Comparison of ENCODE assay signal across 9 cellular contexts in the genomic region with DNA sequence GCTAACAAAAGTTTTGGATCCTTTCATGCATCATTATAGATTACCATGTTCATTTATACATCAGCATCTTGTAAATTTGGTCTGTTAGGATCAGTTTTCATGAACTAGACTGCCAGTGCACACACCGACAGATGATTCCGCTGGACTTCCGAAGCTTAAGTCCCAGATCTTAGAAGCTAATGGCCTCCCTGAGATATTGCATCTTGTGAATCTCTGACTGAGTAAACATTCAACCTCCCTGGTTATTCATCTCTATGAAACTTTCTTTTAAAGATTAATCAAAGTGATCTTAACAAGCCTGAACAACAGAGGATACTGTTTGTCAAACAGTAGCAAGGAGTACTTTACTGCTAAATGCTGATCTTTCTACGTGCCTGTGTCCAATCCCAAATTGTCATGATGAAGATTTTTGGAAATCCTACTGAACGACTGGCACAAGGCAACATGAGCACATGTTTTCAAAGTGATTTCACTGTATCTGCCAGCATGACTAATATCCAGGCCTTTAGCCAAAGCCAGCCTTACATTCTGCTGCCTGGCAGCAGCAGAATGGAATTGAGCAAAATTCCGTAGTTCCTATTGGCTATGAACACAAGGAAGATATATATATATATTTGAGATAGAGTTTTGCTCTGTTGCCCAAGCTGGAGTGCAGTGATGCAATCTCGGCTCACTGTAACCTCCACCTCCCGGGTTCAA.
DNase-seq lines count a peak whose midpoint lies in the region; FAIRE-seq and TF ChIP-seq lines count a peak whose summit lies in the region.
"Had no signal": no experiment of that assay in that cellular context is flagged by ENCODE, and none has a peak within 500 bp of the region (broad histone marks: within the 10 kb centered on the region; RNA-seq: fewer than 3 reads in every experiment).

No MANE protein-coding gene starts in this region.

- H3K4me1 ChIP-seq in keratinocyte (ENCODE audit: control insufficient read depth, extremely low read depth, insufficient read depth, low read length) (peaks cover 21% of the 10 kb centered on the region), tibial nerve (no peaks in the 10 kb centered on the region)
- H3K4me1 ChIP-seq: ascending aorta had no signal

- H3K36me3 ChIP-seq in keratinocyte (ENCODE audit: control insufficient read depth in 2 of 2, extremely low read depth in 1 of 2, insufficient read depth in 2 of 2, low read length in 2 of 2) = no peaks in the 10 kb centered on the region
- no peaks in the 10 kb centered on the region for H3K36me3 ChIP-seq in tibial nerve
- H3K36me3 ChIP-seq: ascending aorta, neutrophil had no signal

- peak overlapping the region; percentile 13 for H3K9ac ChIP-seq in keratinocyte (ENCODE audit: control insufficient read depth, extremely low read depth, insufficient read depth, low read length)

- no peaks in the 10 kb centered on the region for H4K20me1 ChIP-seq in keratinocyte (ENCODE audit: control insufficient read depth, extremely low read depth, insufficient read depth, low read length)

- no peak overlapping the region for H3K4me3 ChIP-seq in cardiac fibroblast (replicated peaks in 1 of 2; ENCODE audit: low read depth in 2 of 2, low read length in 2 of 2)
- H3K4me3 ChIP-seq in keratinocyte (ENCODE audit: control insufficient read depth in 2 of 3, extremely low read depth in 1 of 3, insufficient read depth in 2 of 3, low read depth in 1 of 3, low read length in 3 of 3) = peak overlapping the region in 1 of 3 experiments; percentile 9
- no peak overlapping the region for H3K4me3 ChIP-seq in tibial nerve

- TF ChIP-seq EP300 in tibial nerve (IDR thresholded peaks at IDR 0.05) = peak in 1 of 2 donors; percentile 48

- dilution Hi-C loops in keratinocyte (cut with MboI; ENCODE audit: extremely low pct_ligation_motif_present, low sequenced_read_pairs) = no loop called here

- peak overlapping the region; percentile 53 for H3K27ac ChIP-seq in keratinocyte (ENCODE audit: control insufficient read depth, insufficient read depth, low read length)
- H3K27ac ChIP-seq in tibial nerve = peak overlapping the region; percentile 31 to 86 (median 60)
- H3K27ac ChIP-seq: ascending aorta, neutrophil had no signal

- TF ChIP-seq POLR2A in tibial nerve (IDR thresholded peaks at IDR 0.05) = no peak

- WGBS in tibial nerve, 2 donors = 47 to 57% methylated on average over 8 of the region's 8 CpGs

- peak; percentile 83 for DNase-seq in HT1080 (ENCODE audit: low read depth)
- DNase-seq in cardiac fibroblast (ENCODE audit: low read depth in 2 of 2) = peak; percentile 89 to 92
- DNase-seq in keratinocyte (ENCODE audit: low read depth, low spot score) = peak; percentile 59
- peak in 1 of 2 donors; percentile 7 for DNase-seq in tibial nerve (ENCODE audit: low spot score in 2 of 2)
- DNase-seq in NOMO-1 treated with DMSO at 0.1 percent for 48 hours (lab: John Stamatoyannopoulos, UW; ENCODE audit: unreplicated experiment) = no peak
- DNase-seq in GDM1 (lab: John Stamatoyannopoulos, UW) = no peak
- no peak for DNase-seq in T-helper 2 cell

- no peaks in the 10 kb centered on the region for H3K79me2 ChIP-seq in keratinocyte (ENCODE audit: control insufficient read depth, insufficient read depth, low read length)

- no peaks in the 10 kb centered on the region for H3K9me3 ChIP-seq in keratinocyte (ENCODE audit: control insufficient read depth, low read depth, low read length)
- H3K9me3 ChIP-seq in tibial nerve = no peaks in the 10 kb centered on the region
- H3K9me3 ChIP-seq: ascending aorta, neutrophil had no signal

- FAIRE-seq in keratinocyte (lab: Jason Lieb, UNC) = peak; percentile 97

- H3K27me3 ChIP-seq in keratinocyte (ENCODE audit: control insufficient read depth, extremely low read depth, insufficient read depth, low read length) (no peaks in the 10 kb centered on the region), tibial nerve (no peaks in the 10 kb centered on the region)
- H3K27me3 ChIP-seq: ascending aorta, neutrophil had no signal

- TF ChIP-seq CTCF in cardiac fibroblast (IDR thresholded peaks at IDR 0.05; ENCODE audit: low read depth, low read length) (no peak), keratinocyte (optimal IDR thresholded peaks at IDR 0.05 in 1 of 3, IDR thresholded peaks at IDR 0.05 in 1 of 3, conservative IDR thresholded peaks at IDR 0.05 in 1 of 3; ENCODE audit: extremely low read depth in 1 of 3, insufficient read depth in 2 of 3, low read length in 3 of 3) (no peak), tibial nerve (IDR thresholded peaks at IDR 0.05) (no peak)

- peak overlapping the region; percentile 61 for H2AFZ ChIP-seq in keratinocyte (ENCODE audit: control insufficient read depth, low read length)

- H3K9me1 ChIP-seq in keratinocyte (ENCODE audit: control insufficient read depth, extremely low read depth, insufficient read depth, low read length) = no peaks in the 10 kb centered on the region

- peak overlapping the region; percentile 42 for H3K4me2 ChIP-seq in keratinocyte (ENCODE audit: control insufficient read depth, extremely low read depth, insufficient read depth, low read depth, low read length)

Comparison
In these comparisons a context has a peak if more than half of its experiments do, and no peak if none do; other contexts are left out.
1. DNase-seq: peak in HT1080 (single experiment), cardiac fibroblast (2 of 2) and keratinocyte (single experiment); none in NOMO-1 treated with DMSO at 0.1 percent for 48 hours (single experiment), GDM1 (single experiment) and T-helper 2 cell (0 of 5).